In the genomic region with DNA sequence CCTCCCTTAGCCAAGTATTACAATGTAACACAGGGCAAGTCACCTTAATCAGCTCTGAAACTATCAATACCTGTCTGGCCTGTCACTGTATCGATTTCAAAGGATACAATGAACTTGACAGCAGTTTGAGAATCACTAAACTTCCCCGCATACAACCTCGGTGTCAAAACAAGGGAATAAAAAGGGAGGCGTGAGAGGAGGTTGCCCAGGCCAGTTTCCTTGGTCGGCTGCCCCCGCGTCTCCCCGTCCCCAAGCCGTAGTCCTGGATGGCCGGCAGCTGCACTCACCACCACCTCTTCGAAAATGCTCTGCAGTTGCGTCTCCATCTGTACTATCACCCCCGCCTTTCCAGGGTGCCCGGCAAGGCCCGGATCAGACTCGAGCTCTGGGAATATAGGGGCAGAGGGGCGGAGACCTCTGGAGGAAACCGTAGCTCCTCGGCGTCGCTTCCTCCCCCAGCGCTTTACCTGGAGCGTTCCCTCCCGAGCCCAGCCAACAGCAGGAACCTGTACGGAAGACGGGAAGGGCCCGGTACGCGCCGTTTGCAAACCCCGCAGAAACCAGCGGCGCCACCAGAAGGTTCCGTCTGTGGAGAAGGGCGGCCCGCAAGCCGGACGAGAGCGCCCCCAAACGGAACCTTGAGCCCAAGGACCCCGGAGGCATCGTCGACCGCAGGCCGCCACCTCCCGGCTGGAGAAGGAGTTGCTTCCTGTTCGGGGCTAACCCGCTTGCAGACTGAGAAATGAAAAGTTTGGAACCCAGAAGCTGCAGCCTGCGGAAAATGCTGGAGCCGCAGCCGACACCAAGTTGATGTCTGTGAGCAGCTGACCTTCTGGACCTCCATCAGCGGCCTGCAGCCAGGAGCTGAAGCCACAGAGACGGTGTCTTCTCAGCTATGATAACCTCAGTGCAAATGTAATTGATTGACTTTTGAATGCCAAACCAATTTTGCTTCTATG, we compare ENCODE assay signal across 8 cellular contexts. TPM values are rescaled to one million over a fixed set of nuclear protein-coding genes. Genes with fewer than 3 reads are reported as not detected.
DNase-seq lines count a peak whose midpoint lies in the region; ATAC-seq and TF ChIP-seq lines count a peak whose summit lies in the region.

A gene with protein sequence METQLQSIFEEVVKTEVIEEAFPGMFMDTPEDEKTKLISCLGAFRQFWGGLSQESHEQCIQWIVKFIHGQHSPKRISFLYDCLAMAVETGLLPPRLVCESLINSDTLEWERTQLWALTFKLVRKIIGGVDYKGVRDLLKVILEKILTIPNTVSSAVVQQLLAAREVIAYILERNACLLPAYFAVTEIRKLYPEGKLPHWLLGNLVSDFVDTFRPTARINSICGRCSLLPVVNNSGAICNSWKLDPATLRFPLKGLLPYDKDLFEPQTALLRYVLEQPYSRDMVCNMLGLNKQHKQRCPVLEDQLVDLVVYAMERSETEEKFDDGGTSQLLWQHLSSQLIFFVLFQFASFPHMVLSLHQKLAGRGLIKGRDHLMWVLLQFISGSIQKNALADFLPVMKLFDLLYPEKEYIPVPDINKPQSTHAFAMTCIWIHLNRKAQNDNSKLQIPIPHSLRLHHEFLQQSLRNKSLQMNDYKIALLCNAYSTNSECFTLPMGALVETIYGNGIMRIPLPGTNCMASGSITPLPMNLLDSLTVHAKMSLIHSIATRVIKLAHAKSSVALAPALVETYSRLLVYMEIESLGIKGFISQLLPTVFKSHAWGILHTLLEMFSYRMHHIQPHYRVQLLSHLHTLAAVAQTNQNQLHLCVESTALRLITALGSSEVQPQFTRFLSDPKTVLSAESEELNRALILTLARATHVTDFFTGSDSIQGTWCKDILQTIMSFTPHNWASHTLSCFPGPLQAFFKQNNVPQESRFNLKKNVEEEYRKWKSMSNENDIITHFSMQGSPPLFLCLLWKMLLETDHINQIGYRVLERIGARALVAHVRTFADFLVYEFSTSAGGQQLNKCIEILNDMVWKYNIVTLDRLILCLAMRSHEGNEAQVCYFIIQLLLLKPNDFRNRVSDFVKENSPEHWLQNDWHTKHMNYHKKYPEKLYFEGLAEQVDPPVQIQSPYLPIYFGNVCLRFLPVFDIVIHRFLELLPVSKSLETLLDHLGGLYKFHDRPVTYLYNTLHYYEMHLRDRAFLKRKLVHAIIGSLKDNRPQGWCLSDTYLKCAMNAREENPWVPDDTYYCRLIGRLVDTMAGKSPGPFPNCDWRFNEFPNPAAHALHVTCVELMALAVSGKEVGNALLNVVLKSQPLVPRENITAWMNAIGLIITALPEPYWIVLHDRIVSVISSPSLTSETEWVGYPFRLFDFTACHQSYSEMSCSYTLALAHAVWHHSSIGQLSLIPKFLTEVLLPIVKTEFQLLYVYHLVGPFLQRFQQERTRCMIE (N-terminal part only) (minus strand): TSS at position 519 of the 959 bp plus-strand sequence. CDS start 193 bp downstream, at position 326.

- no peaks in the 10 kb centered on the region for H3K9me3 Mint-ChIP-seq in CD8-positive, alpha-beta T cell
- no peaks in the 10 kb centered on the region for H3K9me3 Mint-ChIP-seq in activated CD4-positive, alpha-beta memory T cell treated with anti-CD3 and anti-CD28 coated beads, Interleukin-2, amount 10 ng/mL, durations not matched to agents 7 days and 5 days

- peaks cover 32% of the 10 kb centered on the region for H3K4me1 Mint-ChIP-seq in CD8-positive, alpha-beta T cell (ENCODE audit: low read depth)
- peaks cover 22% of the 10 kb centered on the region for H3K4me1 Mint-ChIP-seq in activated CD4-positive, alpha-beta memory T cell treated with anti-CD3 and anti-CD28 coated beads, Interleukin-2, amount 10 ng/mL, durations not matched to agents 7 days and 5 days

- POLR2A ChIA-PET in CD8-positive, alpha-beta T cell (lab: Charles Lee), result interaction anchor here (0.5 to 2.5 kb wide), 11 partner anchors 8 to 743 kb away, joined by 3 to 6 read pairs (median 4); no protein-coding TSS in a partner anchor
- POLR2A ChIA-PET in activated CD4-positive, alpha-beta memory T cell treated with anti-CD3 and anti-CD28 coated beads, Interleukin-2, amount 10 ng/mL, durations not matched to agents 7 days and 5 days (lab: Charles Lee), result interaction anchor here (0.6 to 2.7 kb wide), 11 partner anchors 9 to 429 kb away, joined by 3 to 24 read pairs (median 4); no protein-coding TSS in a partner anchor

- H3K4me3 Mint-ChIP-seq in CD8-positive, alpha-beta T cell, result peak within 1 kb of the TSS; percentile 98
- H3K4me3 Mint-ChIP-seq in activated CD4-positive, alpha-beta memory T cell treated with anti-CD3 and anti-CD28 coated beads, Interleukin-2, amount 10 ng/mL, durations not matched to agents 7 days and 5 days, result peak within 1 kb of the TSS; percentile 90

- H3K27ac ChIP-seq in CD8-positive, alpha-beta T cell (ENCODE audit: low read depth, low read length), result peak within 1 kb of the TSS; percentile 62
- peak within 1 kb of the TSS; percentile 71 for H3K27ac ChIP-seq in duodenal mucosa (ENCODE audit: low read depth, low read length)

- H3K27me3 Mint-ChIP-seq in CD8-positive, alpha-beta T cell (ENCODE audit: low read depth), result no peaks in the 10 kb centered on the region
- H3K27me3 Mint-ChIP-seq in activated CD4-positive, alpha-beta memory T cell treated with anti-CD3 and anti-CD28 coated beads, Interleukin-2, amount 10 ng/mL, durations not matched to agents 7 days and 5 days, result no peaks in the 10 kb centered on the region

- H3K9me3 ChIP-seq in CD8-positive, alpha-beta T cell (ENCODE audit: low read length), result no peaks in the 10 kb centered on the region
- no peaks in the 10 kb centered on the region for H3K9me3 ChIP-seq in duodenal mucosa (ENCODE audit: control insufficient read depth in 1 of 2, low read length in 2 of 2)

- peak; percentile 95 for TF ChIP-seq CTCF in CD8-positive, alpha-beta T cell (IDR thresholded peaks at IDR 0.05)
- peak in 1 of 3 donors; percentile 98 for TF ChIP-seq CTCF in lower leg skin (IDR thresholded peaks at IDR 0.05)

- H3K9ac ChIP-seq in duodenal mucosa (ENCODE audit: low read depth in 1 of 2, low read length in 2 of 2), result peak within 1 kb of the TSS; percentile 86 to 91

- H3K27ac Mint-ChIP-seq in CD8-positive, alpha-beta T cell, result peak within 1 kb of the TSS; percentile 94
- peak within 1 kb of the TSS; percentile 86 for H3K27ac Mint-ChIP-seq in activated CD4-positive, alpha-beta memory T cell treated with anti-CD3 and anti-CD28 coated beads, Interleukin-2, amount 10 ng/mL, durations not matched to agents 7 days and 5 days

- WGBS in lower leg skin, 2 donors, result 0% methylated on average over 46 of the region's 53 CpGs

- H3K4me3 ChIP-seq in CD8-positive, alpha-beta T cell (ENCODE audit: low read depth, low read length), result peak within 1 kb of the TSS; percentile 83
- H3K4me3 ChIP-seq in duodenal mucosa (ENCODE audit: low read depth in 1 of 2, low read length in 2 of 2), result peak within 1 kb of the TSS; percentile 96 to 97
- peak within 1 kb of the TSS; percentile 64 for H3K4me3 ChIP-seq in lower leg skin (ENCODE audit: low read depth, poor library complexity, severe bottlenecking)

- H3K36me3 ChIP-seq in CD8-positive, alpha-beta T cell (ENCODE audit: insufficient read depth, low read length), result peaks cover 13% of the 10 kb centered on the region
- peaks cover 10 to 22% of the 10 kb centered on the region in 2 donors for H3K36me3 ChIP-seq in duodenal mucosa (ENCODE audit: control insufficient read depth in 1 of 2, insufficient read depth in 2 of 2, low read length in 2 of 2)

- ATAC-seq in CD8-positive, alpha-beta T cell, result peak; percentile 94
- peak; percentile 94 for ATAC-seq in GM19452 (IDR thresholded peaks at IDR 0.05; ENCODE audit: unreplicated experiment)

- DNase-seq in CD8-positive, alpha-beta T cell, result peak; percentile 92 to 99 (median 96)
- DNase-seq in HK-2 (ENCODE audit: unreplicated experiment), result peak; percentile 99
- peak; percentile 85 for DNase-seq in NCI-H82 treated with DMSO at 0.1 percent for 48 hours (lab: John Stamatoyannopoulos, UW; ENCODE audit: unreplicated experiment)
- peak; percentile 95 for DNase-seq in activated CD4-positive, alpha-beta memory T cell treated with anti-CD3 and anti-CD28 coated beads, Interleukin-2, amount 10 ng/mL, durations not matched to agents 7 days and 5 days
- peak; percentile 91 to 99 for DNase-seq in lower leg skin (ENCODE audit: low spot score in 2 of 2)
- DNase-seq in stimulated activated CD4-positive, alpha-beta T cell treated with anti-CD3 and anti-CD28 coated beads, Interleukin-4, amount 100 ng/mL, for 48 hours (ENCODE audit: low read depth in 2 of 2), result peak; percentile 92 to 96

- CTCF ChIA-PET in CD8-positive, alpha-beta T cell (lab: Charles Lee), result interaction anchor here (0.7 to 3.1 kb wide), 44 partner anchors 9 to 1228 kb away, joined by 3 to 27 read pairs (median 5); a partner anchor contains a TSS
- CTCF ChIA-PET in activated CD4-positive, alpha-beta memory T cell treated with anti-CD3 and anti-CD28 coated beads, Interleukin-2, amount 10 ng/mL, durations not matched to agents 7 days and 5 days (lab: Charles Lee), result interaction anchor here (0.6 to 3.7 kb wide), 41 partner anchors 9 to 1641 kb away, joined by 3 to 41 read pairs (median 4); a partner anchor contains a TSS

- H3K27me3 ChIP-seq in CD8-positive, alpha-beta T cell (ENCODE audit: insufficient read depth, low read length), result no peaks in the 10 kb centered on the region
- no peaks in the 10 kb centered on the region for H3K27me3 ChIP-seq in duodenal mucosa (ENCODE audit: control insufficient read depth in 1 of 2, insufficient read depth in 2 of 2, low read length in 2 of 2)

- no peak for TF ChIP-seq POLR2A in lower leg skin (IDR thresholded peaks at IDR 0.05)

- H3K36me3 Mint-ChIP-seq in CD8-positive, alpha-beta T cell, result peaks cover 33% of the 10 kb centered on the region
- H3K36me3 Mint-ChIP-seq in activated CD4-positive, alpha-beta memory T cell treated with anti-CD3 and anti-CD28 coated beads, Interleukin-2, amount 10 ng/mL, durations not matched to agents 7 days and 5 days (ENCODE audit: low read depth), result peaks cover 19% of the 10 kb centered on the region

- peaks cover 18% of the 10 kb centered on the region for H3K4me1 ChIP-seq in CD8-positive, alpha-beta T cell (ENCODE audit: insufficient read depth, low read length)
- H3K4me1 ChIP-seq in duodenal mucosa (ENCODE audit: control insufficient read depth in 1 of 2, insufficient read depth in 2 of 2, low read length in 2 of 2), result peaks cover 17 to 21% of the 10 kb centered on the region in 2 donors

- intact Hi-C loops in CD8-positive, alpha-beta T cell (cut with DNase I, micrococcal nuclease), result loop anchor here (1.0 to 10.0 kb wide), 11 partner anchors 93 to 1863 kb away; a partner anchor contains a TSS
- intact Hi-C loops in lower leg skin (cut with DNase I; ENCODE audit: low total_unique reads), result no loop called here

RNA-seq across cellular contexts. Expression of the gene that starts here (rescaled TPM):
- 10 to 100 TPM; 65.3 to 70.0 TPM for total RNA-seq in CD8-positive, alpha-beta T cell
- total RNA-seq in activated CD4-positive, alpha-beta memory T cell treated with anti-CD3 and anti-CD28 coated beads, Interleukin-2, amount 10 ng/mL, durations not matched to agents 7 days and 5 days, result 10 to 100 TPM; 32.1 to 33.1 TPM
- 10 to 100 TPM; 20.1 to 29.0 (median 25.2) TPM for total RNA-seq in lower leg skin

Comparison
In these comparisons a context has a peak if more than half of its experiments do, and no peak if none do; other contexts are left out.
1. Peak in every context shown above with its lines: DNase-seq, ATAC-seq, H3K4me3 ChIP-seq and H3K27ac ChIP-seq.